1 cellular context compared by ENCODE assay signal in genomic region chr16:31371619-31372484, GRCh38.
TF ChIP-seq lines count a peak whose summit lies in the region.

No MANE protein-coding gene starts in this region.

TF ChIP-seq in SK-N-SH, 30 proteins besides CTCF, POLR2A, EP300 and RAD21 (continued from another document):
- no peak for TF ChIP-seq REST (IDR thresholded peaks at IDR 0.05; ENCODE audit: low read depth, low read length)
